ENCODE assay signal across 1 cellular context in the genomic region with DNA sequence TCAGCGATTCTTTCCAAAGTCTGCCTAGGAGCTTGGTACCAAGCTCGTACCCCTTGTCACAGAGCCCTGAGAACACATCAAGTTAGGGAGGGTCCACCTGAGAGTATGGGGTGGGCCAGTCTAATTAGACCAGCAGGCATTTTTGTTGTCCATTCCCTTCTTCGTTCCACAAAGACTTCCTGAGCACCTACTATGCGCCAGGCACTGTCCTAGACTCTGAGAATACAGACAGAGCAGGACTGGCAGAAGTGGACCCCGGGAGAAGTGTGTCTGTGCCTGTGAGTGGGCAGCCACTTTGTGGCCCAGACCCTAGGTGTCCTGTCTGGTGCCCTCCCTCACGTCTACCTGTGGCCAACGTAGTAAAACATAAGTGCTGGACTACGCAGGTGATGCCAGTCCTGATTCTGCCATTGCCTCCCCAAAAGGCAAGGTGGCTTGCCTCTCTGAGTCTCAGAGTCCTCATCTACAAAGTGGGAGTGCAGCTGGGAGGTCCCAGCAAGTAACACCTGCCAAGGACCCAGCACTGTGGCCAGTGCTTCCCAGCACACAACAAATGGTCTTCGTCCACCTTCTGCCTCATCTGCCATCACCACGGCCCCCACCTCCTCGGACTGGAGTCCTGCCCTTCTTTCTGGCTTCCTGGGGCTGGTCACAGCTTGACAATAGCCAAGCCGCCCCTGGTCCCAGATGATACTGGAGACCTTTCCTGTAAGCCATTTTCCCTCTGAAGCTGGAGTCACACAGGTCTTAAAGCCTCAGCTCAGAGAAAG.
TF ChIP-seq lines count a peak whose summit lies in the region.

No MANE protein-coding gene starts in this region.

TF ChIP-seq in IMR-90, 13 proteins besides CTCF, POLR2A, EP300 and RAD21:
- TF ChIP-seq, protein P1, sequence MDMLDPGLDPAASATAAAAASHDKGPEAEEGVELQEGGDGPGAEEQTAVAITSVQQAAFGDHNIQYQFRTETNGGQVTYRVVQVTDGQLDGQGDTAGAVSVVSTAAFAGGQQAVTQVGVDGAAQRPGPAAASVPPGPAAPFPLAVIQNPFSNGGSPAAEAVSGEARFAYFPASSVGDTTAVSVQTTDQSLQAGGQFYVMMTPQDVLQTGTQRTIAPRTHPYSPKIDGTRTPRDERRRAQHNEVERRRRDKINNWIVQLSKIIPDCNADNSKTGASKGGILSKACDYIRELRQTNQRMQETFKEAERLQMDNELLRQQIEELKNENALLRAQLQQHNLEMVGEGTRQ (IDR thresholded peaks at IDR 0.05; ENCODE audit: low read depth, low read length) = no peak
- TF ChIP-seq BHLHE40 (IDR thresholded peaks at IDR 0.05; ENCODE audit: low read depth, low read length) = no peak
- TF ChIP-seq, protein P2, sequence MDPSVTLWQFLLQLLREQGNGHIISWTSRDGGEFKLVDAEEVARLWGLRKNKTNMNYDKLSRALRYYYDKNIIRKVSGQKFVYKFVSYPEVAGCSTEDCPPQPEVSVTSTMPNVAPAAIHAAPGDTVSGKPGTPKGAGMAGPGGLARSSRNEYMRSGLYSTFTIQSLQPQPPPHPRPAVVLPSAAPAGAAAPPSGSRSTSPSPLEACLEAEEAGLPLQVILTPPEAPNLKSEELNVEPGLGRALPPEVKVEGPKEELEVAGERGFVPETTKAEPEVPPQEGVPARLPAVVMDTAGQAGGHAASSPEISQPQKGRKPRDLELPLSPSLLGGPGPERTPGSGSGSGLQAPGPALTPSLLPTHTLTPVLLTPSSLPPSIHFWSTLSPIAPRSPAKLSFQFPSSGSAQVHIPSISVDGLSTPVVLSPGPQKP (IDR thresholded peaks at IDR 0.05; ENCODE audit: borderline replicate concordance, low read depth, low read length) = no peak
